Comparison of ENCODE assay signal across 20 cellular contexts in genomic region chr3:83034806-83035703, GRCh38.
A peak's percentile ranks its signal among the peaks of the same experiment; 100 is the strongest.
DNase-seq lines count a peak whose midpoint lies in the region; ATAC-seq, FAIRE-seq and TF ChIP-seq lines count a peak whose summit lies in the region.
"Had no signal": no experiment of that assay in that cellular context is flagged by ENCODE, and none has a peak within 500 bp of the region (broad histone marks: within the 10 kb centered on the region; RNA-seq: fewer than 3 reads in every experiment).

No MANE protein-coding gene starts in this region.

- no peaks in the 10 kb centered on the region for H3K27me3 Mint-ChIP-seq in activated CD4-positive, alpha-beta T cell treated with anti-CD3 and anti-CD28 coated beads, Interleukin-2, amount 10 ng/mL, durations not matched to agents 7 days and 5 days

- no peaks in the 10 kb centered on the region for H3K9me3 Mint-ChIP-seq in activated CD4-positive, alpha-beta T cell treated with anti-CD3 and anti-CD28 coated beads, Interleukin-2, amount 10 ng/mL, durations not matched to agents 7 days and 5 days

- TF ChIP-seq EP300 in GM12878 (IDR thresholded peaks at IDR 0.05; ENCODE audit: borderline replicate concordance in 1 of 2, control insufficient read depth in 1 of 2, low read depth in 2 of 2, low read length in 2 of 2): no peak

- no peak overlapping the region for H3K14ac ChIP-seq in neuronal stem cell (ENCODE audit: low read length)

- no peak for FAIRE-seq in GM12878 (lab: Jason Lieb, UNC)
- FAIRE-seq: A549, GM12892, GM19239, K562 had no signal

- H3K4me3 ChIP-seq in GM12878 (no peak overlapping the region), neuronal stem cell (ENCODE audit: low read length in 2 of 2) (peak overlapping the region in 1 of 2 donors; percentile 65), aorta (ENCODE audit: low read length in 2 of 2) (no peak overlapping the region)
- H3K4me3 ChIP-seq: A549, K562, PC-9 had no signal

- no peak overlapping the region for H2AFZ ChIP-seq in GM12878 (ENCODE audit: control insufficient read depth, low read depth, low read length)
- H2AFZ ChIP-seq in neuronal stem cell (ENCODE audit: low read length): no peak overlapping the region
- H2AFZ ChIP-seq: PC-9 had no signal

- H3K23ac ChIP-seq in neuronal stem cell (ENCODE audit: low read depth, low read length, poor library complexity): peak overlapping the region; percentile 65

- POLR2A ChIA-PET in GM12878 (lab: Charles Lee): no interaction called here
- POLR2A ChIA-PET in activated CD4-positive, alpha-beta T cell treated with anti-CD3 and anti-CD28 coated beads, Interleukin-2, amount 10 ng/mL, durations not matched to agents 7 days and 5 days (lab: Charles Lee): no interaction called here

- H3K9me3 ChIP-seq in GM12878 (replicated peaks; ENCODE audit: control insufficient read depth, insufficient read depth, low read length): no peaks in the 10 kb centered on the region
- no peaks in the 10 kb centered on the region for H3K9me3 ChIP-seq in neuronal stem cell (replicated peaks in 1 of 2; ENCODE audit: control insufficient read depth in 2 of 2, insufficient read depth in 1 of 2, low read depth in 1 of 2, low read length in 2 of 2)
- no peaks in the 10 kb centered on the region for H3K9me3 ChIP-seq in aorta (ENCODE audit: control insufficient read depth, low read length)
- H3K9me3 ChIP-seq: A549 had no signal

- H2BK15ac ChIP-seq in neuronal stem cell (ENCODE audit: low read length): no peak overlapping the region

- H3K4ac ChIP-seq in neuronal stem cell (ENCODE audit: low read length): peak overlapping the region; percentile 66

- no peaks in the 10 kb centered on the region for H3K79me1 ChIP-seq in neuronal stem cell (ENCODE audit: low read depth, low read length)

- no peak overlapping the region for H4K91ac ChIP-seq in neuronal stem cell (ENCODE audit: low read depth, low read length, poor library complexity)

- no peak for TF ChIP-seq POLR2A in GM12878 (IDR thresholded peaks at IDR 0.05; ENCODE audit: low read depth, low read length)

- intact Hi-C loops in left ventricle myocardium superior (cut with micrococcal nuclease) (no loop called here), cardiac septum (cut with DNase I) (no loop called here), GM12878 (cut with micrococcal nuclease; ENCODE audit: unreplicated experiment) (no loop called here), aorta (cut with DNase I) (no loop called here)

- SMC1A ChIA-PET in GM12878 (lab: Charles Lee; ENCODE audit: uncharacterized antibody, unreplicated experiment): no interaction called here

- H3K79me2 ChIP-seq in GM12878 (ENCODE audit: control insufficient read depth, insufficient read depth, low read length): no peaks in the 10 kb centered on the region

- H3K36me3 ChIP-seq in GM12878 (ENCODE audit: control insufficient read depth in 2 of 2, insufficient read depth in 2 of 2, low read length in 1 of 2): no peaks in the 10 kb centered on the region
- no peaks in the 10 kb centered on the region for H3K36me3 ChIP-seq in neuronal stem cell (replicated peaks in 1 of 2; ENCODE audit: control insufficient read depth in 2 of 2, insufficient read depth in 2 of 2, low read length in 2 of 2)
- no peaks in the 10 kb centered on the region for H3K36me3 ChIP-seq in aorta (ENCODE audit: control insufficient read depth in 1 of 2, insufficient read depth in 2 of 2, low read length in 1 of 2)

- H3K4me2 ChIP-seq in GM12878 (ENCODE audit: control insufficient read depth, insufficient read depth) (no peak overlapping the region), neuronal stem cell (ENCODE audit: insufficient read depth, low read length, poor library complexity, severe bottlenecking) (no peak overlapping the region)
- H3K4me2 ChIP-seq: A549, PC-9 had no signal

- peak overlapping the region; percentile 52 for H3K18ac ChIP-seq in neuronal stem cell (ENCODE audit: low read length)

- CTCF ChIA-PET in GM12878 (lab: Yijun Ruan, JAX): no interaction called here
- CTCF ChIA-PET in activated CD4-positive, alpha-beta T cell treated with anti-CD3 and anti-CD28 coated beads, Interleukin-2, amount 10 ng/mL, durations not matched to agents 7 days and 5 days (lab: Charles Lee): no interaction called here

- H3K4me1 ChIP-seq in GM12878 (ENCODE audit: control insufficient read depth, insufficient read depth, low read length): no peaks in the 10 kb centered on the region
- peaks cover 0 to 4% of the 10 kb centered on the region in 2 donors for H3K4me1 ChIP-seq in neuronal stem cell (ENCODE audit: control insufficient read depth in 2 of 2, insufficient read depth in 1 of 2, low read depth in 1 of 2, low read length in 2 of 2)
- no peaks in the 10 kb centered on the region for H3K4me1 ChIP-seq in aorta (ENCODE audit: control insufficient read depth in 1 of 2, insufficient read depth in 2 of 2, low read length in 2 of 2)
- H3K4me1 ChIP-seq: A549 had no signal

- H3K4me1 Mint-ChIP-seq in activated CD4-positive, alpha-beta T cell treated with anti-CD3 and anti-CD28 coated beads, Interleukin-2, amount 10 ng/mL, durations not matched to agents 7 days and 5 days: no peaks in the 10 kb centered on the region

- no peak overlapping the region for H2AK5ac ChIP-seq in neuronal stem cell (ENCODE audit: low read depth, low read length)

- in situ Hi-C loops in GM12878 (cut with MboI): no loop called here

- no peak for TF ChIP-seq RAD21 in GM12878 (IDR thresholded peaks at IDR 0.05; ENCODE audit: insufficient read depth, low read depth, low read length)

- RAD21 ChIA-PET in GM12878 (lab: Charles Lee; ENCODE audit: unreplicated experiment): no interaction called here

- no peak for TF ChIP-seq CTCF in GM12878 (IDR thresholded peaks at IDR 0.05 in 2 of 3, conservative IDR thresholded peaks at IDR 0.05 in 1 of 3; ENCODE audit: control insufficient read depth in 2 of 3, extremely low read depth in 1 of 3, insufficient read depth in 1 of 3, low read depth in 3 of 3, low read length in 3 of 3)

- peak overlapping the region; percentile 43 for H4K8ac ChIP-seq in neuronal stem cell (ENCODE audit: low read depth, low read length)

- H3K27me3 ChIP-seq in GM12878 (replicated peaks in 1 of 2; ENCODE audit: control insufficient read depth in 2 of 2, insufficient read depth in 2 of 2, low read length in 1 of 2) (no peaks in the 10 kb centered on the region), neuronal stem cell (ENCODE audit: control insufficient read depth in 3 of 3, insufficient read depth in 3 of 3, low read depth in 1 of 3, low read length in 3 of 3) (no peaks in the 10 kb centered on the region), aorta (ENCODE audit: control insufficient read depth in 1 of 2, insufficient read depth in 2 of 2, low read length in 1 of 2) (no peaks in the 10 kb centered on the region)

- H4K20me1 ChIP-seq in GM12878 (ENCODE audit: control insufficient read depth, insufficient read depth): no peaks in the 10 kb centered on the region

- BruUV-seq in GM12878 (replicated peaks; lab: Mats Ljungman, UMichigan): no TSS peak

- ATAC-seq in left ventricle myocardium superior (no peak), GM12878 (peak; percentile 16; the same call in 1 of the 3 replicates), aorta (ENCODE audit: low FRiP score) (peak; percentile 29)
- ATAC-seq: A549, K562 had no signal

- H3K9ac ChIP-seq in GM12878 (ENCODE audit: control insufficient read depth, insufficient read depth, low read length) (no peak overlapping the region), neuronal stem cell (ENCODE audit: low read depth, low read length, poor library complexity) (peak overlapping the region; percentile 50)

- H2BK5ac ChIP-seq in neuronal stem cell (ENCODE audit: low read length): no peak overlapping the region

- no peak overlapping the region for H3K27ac Mint-ChIP-seq in activated CD4-positive, alpha-beta T cell treated with anti-CD3 and anti-CD28 coated beads, Interleukin-2, amount 10 ng/mL, durations not matched to agents 7 days and 5 days

- no peak overlapping the region for H3K4me3 Mint-ChIP-seq in activated CD4-positive, alpha-beta T cell treated with anti-CD3 and anti-CD28 coated beads, Interleukin-2, amount 10 ng/mL, durations not matched to agents 7 days and 5 days

- no peak overlapping the region for H3K27ac ChIP-seq in GM12878 (ENCODE audit: control insufficient read depth, insufficient read depth)
- no peak overlapping the region for H3K27ac ChIP-seq in neuronal stem cell (replicated peaks; ENCODE audit: low read length)
- no peak overlapping the region for H3K27ac ChIP-seq in aorta (ENCODE audit: low read depth in 1 of 2, low read length in 2 of 2)
- H3K27ac ChIP-seq: A549, HL-60, PC-9 had no signal

- 47% methylated on average over 15 of the region's 16 CpGs for WGBS in GM12878 (ENCODE audit: insufficient coverage, insufficient replicate concordance, low lambda C conversion rate, missing lambda C conversion rate)
- no CpG with 5 or more reads among the region's 16 CpGs for WGBS in neuronal stem cell (ENCODE audit: extremely low coverage in 2 of 2, insufficient read length in 2 of 2, insufficient replicate concordance in 1 of 2), 2 donors
- 95 to 96% methylated on average over 16 of the region's 16 CpGs for WGBS in aorta, 2 donors

- H2BK120ac ChIP-seq in neuronal stem cell (ENCODE audit: low read depth, low read length): no peak overlapping the region

- DNase-seq in left ventricle myocardium superior: peak; percentile 9
- DNase-seq in cardiac septum (ENCODE audit: low spot score): no peak
- DNase-seq in GM12878 (ENCODE audit: low read depth, low spot score): no peak
- no peak for DNase-seq in neuronal stem cell (ENCODE audit: low spot score)
- peak; percentile 33 to 48 for DNase-seq in aorta
- no peak for DNase-seq in MV-4-11 (lab: John Stamatoyannopoulos, UW)
- no peak for DNase-seq in glomerular visceral epithelial cell (ENCODE audit: extremely low spot score)
- no peak for DNase-seq in activated CD4-positive, alpha-beta T cell treated with anti-CD3 and anti-CD28 coated beads, Interleukin-2, amount 10 ng/mL, durations not matched to agents 7 days and 5 days
- DNase-seq: Calu3; DMS79; NCI-H1092; NCI-H1694; NCI-H69; NK-92 treated with Interleukin-12 subunit alpha and Interleukin-12 subunit beta, amount 100 ng/mL, for 24 hours; PC-9 had no signal

- H3K36me3 Mint-ChIP-seq in activated CD4-positive, alpha-beta T cell treated with anti-CD3 and anti-CD28 coated beads, Interleukin-2, amount 10 ng/mL, durations not matched to agents 7 days and 5 days (ENCODE audit: low read depth): no peaks in the 10 kb centered on the region

- no peak overlapping the region for H2BK12ac ChIP-seq in neuronal stem cell (ENCODE audit: low read length)

TF ChIP-seq in GM12878, 131 proteins besides CTCF, POLR2A, EP300 and RAD21 (continues in another document):
- TF ChIP-seq HDGF (IDR thresholded peaks at IDR 0.05): no peak
- no peak for TF ChIP-seq MYC (IDR thresholded peaks at IDR 0.05; ENCODE audit: insufficient read depth, insufficient read length, insufficient replicate concordance, low read length, severe bottlenecking)
- no peak for TF ChIP-seq MXI1 (IDR thresholded peaks at IDR 0.05; ENCODE audit: low read depth, low read length)
- TF ChIP-seq YBX1 (IDR thresholded peaks at IDR 0.05): no peak

Comparison
In these comparisons a context has a peak if more than half of its experiments do, and no peak if none do; other contexts are left out.
1. DNase-seq: peak in left ventricle myocardium superior (single experiment) and aorta (2 of 2); none in cardiac septum (single experiment), GM12878 (single experiment), neuronal stem cell (single experiment), MV-4-11 (single experiment), glomerular visceral epithelial cell (single experiment) and activated CD4-positive, alpha-beta T cell treated with anti-CD3 and anti-CD28 coated beads, Interleukin-2, amount 10 ng/mL, durations not matched to agents 7 days and 5 days (single experiment).